8 cellular contexts compared by ENCODE assay signal in genomic region chr3:63961891-63962290, GRCh38. TPM values are rescaled to one million over a fixed set of nuclear protein-coding genes. Genes with fewer than 3 reads are reported as not detected.
DNase-seq lines count a peak whose midpoint lies in the region; ATAC-seq and TF ChIP-seq lines count a peak whose summit lies in the region.

No MANE protein-coding gene starts in this region.

- ATAC-seq in GM21423 (IDR thresholded peaks at IDR 0.05; ENCODE audit: unreplicated experiment) (peak; percentile 63), HG03575 (IDR thresholded peaks at IDR 0.05; ENCODE audit: extremely low read depth, insufficient number of reproducible peaks, low FRiP score, unreplicated experiment) (peak; percentile 84), sciatic nerve (peak; percentile 67)

- intact Hi-C loops in sciatic nerve (cut with DNase I): no loop called here

- DNase-seq in NCI-H2029 treated with DMSO at 0.1 percent for 48 hours (lab: John Stamatoyannopoulos, UW): peak; percentile 29
- no peak for DNase-seq in NCI-H2029 (lab: John Stamatoyannopoulos, UW)
- DNase-seq in SK-MEL-5 (ENCODE audit: low read depth, low spot score): peak; percentile 66
- peak; percentile 73 for DNase-seq in fibroblast of villous mesenchyme (ENCODE audit: low read depth)
- DNase-seq in sciatic nerve (ENCODE audit: low spot score): no peak
- no peak for DNase-seq in activated CD8-positive, alpha-beta memory T cell treated with anti-CD3 and anti-CD28 coated beads, Interleukin-2, amount 50 U/mL, for 4 hours

- peak; percentile 71 for TF ChIP-seq CTCF in fibroblast of villous mesenchyme (IDR thresholded peaks at IDR 0.05; ENCODE audit: insufficient read depth, low read depth, low read length)

- H3K4me3 ChIP-seq in fibroblast of villous mesenchyme (ENCODE audit: low read depth, low read length): no peak overlapping the region

- in situ Hi-C loops in SK-MEL-5 (cut with HindIII; ENCODE audit: low pct_unique_long_range_greater_than_20kb, low sequenced_read_pairs): no loop called here

RNA-seq across cellular contexts. Expression of gene SCAANT1, which starts 49.7 kb away (rescaled TPM):
- not detected in 2 replicates for total RNA-seq in SK-MEL-5 (2014; rRNA removed; shearing (Covaris generic))
- polyA plus RNA-seq in SK-MEL-5 (2015; cell fraction: cytosol; rRNA removed): not detected in 2 replicates
- not detected in 2 replicates for polyA plus RNA-seq in SK-MEL-5 (2015; cell fraction: nucleus; rRNA removed)
- total RNA-seq in fibroblast of villous mesenchyme: not detected in 2 replicates
- total RNA-seq in sciatic nerve: not detected

Comparison
In these comparisons a context has a peak if more than half of its experiments do, and no peak if none do; other contexts are left out.
1. DNase-seq: peak in NCI-H2029 treated with DMSO at 0.1 percent for 48 hours (single experiment), SK-MEL-5 (single experiment) and fibroblast of villous mesenchyme (single experiment); none in NCI-H2029 (single experiment), sciatic nerve (single experiment) and activated CD8-positive, alpha-beta memory T cell treated with anti-CD3 and anti-CD28 coated beads, Interleukin-2, amount 50 U/mL, for 4 hours (single experiment).
2. Peak in every context shown above with its lines, with median percentiles within 50 percentile points of each other: ATAC-seq.